Comparison of ENCODE assay signal across 11 cellular contexts in the genomic region with DNA sequence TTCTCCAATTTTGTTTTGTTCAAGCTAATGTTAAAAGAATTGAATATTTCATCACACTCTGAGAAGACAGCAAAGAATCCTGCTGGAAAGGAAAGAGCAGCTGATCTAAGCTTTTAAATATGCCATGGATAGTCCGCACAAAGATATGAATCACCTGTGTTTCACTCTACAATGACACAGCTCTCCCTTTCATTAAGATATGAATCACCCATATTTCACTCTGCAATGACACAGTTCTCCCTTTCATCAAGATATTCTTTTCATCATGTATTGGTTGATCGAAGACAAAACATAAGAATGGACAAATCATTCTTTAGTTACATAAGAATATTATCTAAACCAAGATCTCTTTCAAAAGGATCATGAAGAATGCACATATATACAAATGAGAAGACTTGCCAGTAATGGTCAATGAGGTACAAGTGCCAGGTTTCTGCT.
DNase-seq lines count a peak whose midpoint lies in the region; ATAC-seq, FAIRE-seq and TF ChIP-seq lines count a peak whose summit lies in the region.
"Had no signal": no experiment of that assay in that cellular context is flagged by ENCODE, and none has a peak within 500 bp of the region (broad histone marks: within the 10 kb centered on the region; RNA-seq: fewer than 3 reads in every experiment).

No MANE protein-coding gene starts in this region.

- H3K4me3 ChIP-seq in Panc1 (ENCODE audit: low read depth in 2 of 2, low read length in 2 of 2) (no peak overlapping the region), endothelial cell of umbilical vein (replicated peaks in 1 of 3; ENCODE audit: insufficient read depth in 1 of 3, low read depth in 1 of 3, low read length in 3 of 3) (no peak overlapping the region)

- ATAC-seq in Panc1: peak; percentile 86

- in situ Hi-C loops in Panc1 (cut with HindIII; ENCODE audit: low pct_unique_long_range_greater_than_20kb, low sequenced_read_pairs): no loop called here

- H3K27ac ChIP-seq in Panc1 (ENCODE audit: low read length) (no peak overlapping the region), endothelial cell of umbilical vein (ENCODE audit: insufficient read depth, low read depth, low read length) (peak overlapping the region; percentile 60)
- H3K27ac ChIP-seq: 22Rv1 had no signal

- H3K4me2 ChIP-seq in endothelial cell of umbilical vein (ENCODE audit: insufficient read depth, low read length): peak overlapping the region; percentile 55

- no peaks in the 10 kb centered on the region for H3K9me1 ChIP-seq in endothelial cell of umbilical vein (replicated peaks; ENCODE audit: control insufficient read depth, extremely low read depth, insufficient read depth, low read length)

- no peaks in the 10 kb centered on the region for H3K27me3 Mint-ChIP-seq in immature natural killer cell (ENCODE audit: low read depth in 3 of 3)
- H3K27me3 Mint-ChIP-seq in glutamatergic neuron (ENCODE audit: unreplicated experiment): no peaks in the 10 kb centered on the region
- H3K27me3 Mint-ChIP-seq: memory B cell had no signal

- BruUV-seq in Panc1 (replicated peaks; lab: Mats Ljungman, UMichigan) (no TSS peak), endothelial cell of umbilical vein (replicated peaks; lab: Mats Ljungman, UMichigan) (no TSS peak)

- CTCF ChIA-PET in Panc1 (lab: Charles Lee): no interaction called here
- CTCF ChIA-PET in endothelial cell of umbilical vein (lab: Charles Lee): interaction anchor here (0.7 to 1.6 kb wide), 7 partner anchors 9 to 18 kb away, joined by 3 to 4 read pairs (median 4); no protein-coding TSS in a partner anchor

- H3K9ac ChIP-seq in endothelial cell of umbilical vein (replicated peaks; ENCODE audit: extremely low read depth, insufficient read depth, low read length): no peak overlapping the region

- no peaks in the 10 kb centered on the region for H3K36me3 ChIP-seq in Panc1 (ENCODE audit: control insufficient read depth, insufficient read depth, low read length)
- no peaks in the 10 kb centered on the region for H3K36me3 ChIP-seq in endothelial cell of umbilical vein (ENCODE audit: control insufficient read depth in 2 of 2, extremely low read depth in 1 of 2, insufficient read depth in 2 of 2, low read length in 2 of 2)

- dilution Hi-C loops in endothelial cell of umbilical vein (cut with MboI; ENCODE audit: extremely low pct_ligation_motif_present, low sequenced_read_pairs): no loop called here

- POLR2A ChIA-PET in Panc1 (lab: Charles Lee): no interaction called here
- POLR2A ChIA-PET in endothelial cell of umbilical vein (lab: Charles Lee): no interaction called here

- H3K36me3 Mint-ChIP-seq in immature natural killer cell (no peaks in the 10 kb centered on the region), glutamatergic neuron (ENCODE audit: unreplicated experiment) (no peaks in the 10 kb centered on the region)

- H3K9me3 ChIP-seq in Panc1 (ENCODE audit: control insufficient read depth, insufficient read depth, low read depth, low read length) (no peaks in the 10 kb centered on the region; the same call in 1 of the 2 replicates), endothelial cell of umbilical vein (replicated peaks; ENCODE audit: control insufficient read depth, insufficient read depth, low read length) (no peaks in the 10 kb centered on the region)

- intact Hi-C loops in Panc1 (cut with micrococcal nuclease; ENCODE audit: unreplicated experiment) (no loop called here), endothelial cell of umbilical vein (cut with micrococcal nuclease) (no loop called here)

- DNase-seq in DMS53 (lab: John Stamatoyannopoulos, UW) (peak; percentile 37), DMS53 treated with DMSO at 0.1 percent for 48 hours (lab: John Stamatoyannopoulos, UW; ENCODE audit: unreplicated experiment) (no peak), Panc1 (ENCODE audit: low read depth, low spot score) (peak; percentile 88), endothelial cell of umbilical vein (ENCODE audit: low read depth, low spot score) (peak; percentile 69), pulmonary artery endothelial cell (ENCODE audit: low read depth, low spot score) (peak; percentile 37), immature natural killer cell (no peak), NCI-H82 (lab: John Stamatoyannopoulos, UW) (no peak), glutamatergic neuron (no peak)
- DNase-seq: activated CD4-positive, alpha-beta T cell treated with anti-CD3 and anti-CD28 coated beads for 1 hour had no signal

- H3K27me3 ChIP-seq in Panc1 (ENCODE audit: control insufficient read depth, insufficient read depth, low read length): no peaks in the 10 kb centered on the region
- no peaks in the 10 kb centered on the region for H3K27me3 ChIP-seq in endothelial cell of umbilical vein (ENCODE audit: control insufficient read depth in 2 of 2, insufficient read depth in 2 of 2, low read length in 2 of 2)

- H3K4me1 Mint-ChIP-seq in immature natural killer cell (no peaks in the 10 kb centered on the region), glutamatergic neuron (ENCODE audit: low read depth, unreplicated experiment) (peaks cover 1% of the 10 kb centered on the region)
- H3K4me1 Mint-ChIP-seq: memory B cell had no signal

- H3K27ac Mint-ChIP-seq in immature natural killer cell (no peak overlapping the region), glutamatergic neuron (ENCODE audit: unreplicated experiment) (no peak overlapping the region)
- H3K27ac Mint-ChIP-seq: memory B cell had no signal

- peak; percentile 31 for FAIRE-seq in endothelial cell of umbilical vein (lab: Jason Lieb, UNC)

- TF ChIP-seq POLR2A in endothelial cell of umbilical vein (IDR thresholded peaks at IDR 0.05; ENCODE audit: low read depth, low read length): no peak

- no peak overlapping the region for H2AFZ ChIP-seq in endothelial cell of umbilical vein (ENCODE audit: low read depth, low read length)

- no peaks in the 10 kb centered on the region for H4K20me1 ChIP-seq in endothelial cell of umbilical vein (replicated peaks; ENCODE audit: control insufficient read depth, extremely low read depth, insufficient read depth, low read length)

- TF ChIP-seq CTCF in Panc1 (IDR thresholded peaks at IDR 0.05) (no peak), endothelial cell of umbilical vein (IDR thresholded peaks at IDR 0.05; ENCODE audit: extremely low read depth in 1 of 2, insufficient read depth in 1 of 2, low read depth in 1 of 2, low read length in 2 of 2) (no peak), glutamatergic neuron (IDR thresholded peaks at IDR 0.05; ENCODE audit: partially characterized antibody, unreplicated experiment) (no peak)

- H3K4me1 ChIP-seq in Panc1 (ENCODE audit: control insufficient read depth, insufficient read depth, low read length) (peaks cover 10% of the 10 kb centered on the region), endothelial cell of umbilical vein (ENCODE audit: control insufficient read depth, extremely low read depth, insufficient read depth, low read length) (peaks cover 20% of the 10 kb centered on the region)

- H3K9me3 Mint-ChIP-seq in immature natural killer cell: no peaks in the 10 kb centered on the region
- no peaks in the 10 kb centered on the region for H3K9me3 Mint-ChIP-seq in glutamatergic neuron (ENCODE audit: unreplicated experiment)

- H3K79me2 ChIP-seq in endothelial cell of umbilical vein (ENCODE audit: control insufficient read depth, insufficient read depth, low read length): no peaks in the 10 kb centered on the region

- H3K4me3 Mint-ChIP-seq in immature natural killer cell (no peak overlapping the region), glutamatergic neuron (ENCODE audit: unreplicated experiment) (no peak overlapping the region)
- H3K4me3 Mint-ChIP-seq: memory B cell had no signal

TF ChIP-seq in endothelial cell of umbilical vein, 7 proteins besides CTCF, POLR2A, EP300 and RAD21:
- peak; percentile 43 for TF ChIP-seq POLR2AphosphoS5 (IDR thresholded peaks at IDR 0.05; ENCODE audit: insufficient read depth, low read depth, low read length)
- TF ChIP-seq JUN (IDR thresholded peaks at IDR 0.05; ENCODE audit: borderline replicate concordance, insufficient read depth, insufficient read length, low read depth): peak; percentile 76
- TF ChIP-seq EZH2 (IDR thresholded peaks at IDR 0.05; ENCODE audit: borderline replicate concordance, low read depth, low read length, severe bottlenecking): no peak
- TF ChIP-seq MYC (IDR thresholded peaks at IDR 0.05; ENCODE audit: low read depth, low read length): no peak
- peak; percentile 79 for TF ChIP-seq GATA2 (IDR thresholded peaks at IDR 0.05; ENCODE audit: insufficient read depth, insufficient read length, low read depth, low read length)
- TF ChIP-seq FOS (IDR thresholded peaks at IDR 0.05; ENCODE audit: borderline replicate concordance, insufficient read depth, low read length): peak; percentile 96

Comparison
In these comparisons a context has a peak if more than half of its experiments do, and no peak if none do; other contexts are left out.
1. DNase-seq: peak in DMS53 (single experiment), Panc1 (single experiment), endothelial cell of umbilical vein (single experiment) and pulmonary artery endothelial cell (single experiment); none in DMS53 treated with DMSO at 0.1 percent for 48 hours (single experiment), immature natural killer cell (0 of 3), NCI-H82 (single experiment) and glutamatergic neuron (single experiment).